In the genomic region with DNA sequence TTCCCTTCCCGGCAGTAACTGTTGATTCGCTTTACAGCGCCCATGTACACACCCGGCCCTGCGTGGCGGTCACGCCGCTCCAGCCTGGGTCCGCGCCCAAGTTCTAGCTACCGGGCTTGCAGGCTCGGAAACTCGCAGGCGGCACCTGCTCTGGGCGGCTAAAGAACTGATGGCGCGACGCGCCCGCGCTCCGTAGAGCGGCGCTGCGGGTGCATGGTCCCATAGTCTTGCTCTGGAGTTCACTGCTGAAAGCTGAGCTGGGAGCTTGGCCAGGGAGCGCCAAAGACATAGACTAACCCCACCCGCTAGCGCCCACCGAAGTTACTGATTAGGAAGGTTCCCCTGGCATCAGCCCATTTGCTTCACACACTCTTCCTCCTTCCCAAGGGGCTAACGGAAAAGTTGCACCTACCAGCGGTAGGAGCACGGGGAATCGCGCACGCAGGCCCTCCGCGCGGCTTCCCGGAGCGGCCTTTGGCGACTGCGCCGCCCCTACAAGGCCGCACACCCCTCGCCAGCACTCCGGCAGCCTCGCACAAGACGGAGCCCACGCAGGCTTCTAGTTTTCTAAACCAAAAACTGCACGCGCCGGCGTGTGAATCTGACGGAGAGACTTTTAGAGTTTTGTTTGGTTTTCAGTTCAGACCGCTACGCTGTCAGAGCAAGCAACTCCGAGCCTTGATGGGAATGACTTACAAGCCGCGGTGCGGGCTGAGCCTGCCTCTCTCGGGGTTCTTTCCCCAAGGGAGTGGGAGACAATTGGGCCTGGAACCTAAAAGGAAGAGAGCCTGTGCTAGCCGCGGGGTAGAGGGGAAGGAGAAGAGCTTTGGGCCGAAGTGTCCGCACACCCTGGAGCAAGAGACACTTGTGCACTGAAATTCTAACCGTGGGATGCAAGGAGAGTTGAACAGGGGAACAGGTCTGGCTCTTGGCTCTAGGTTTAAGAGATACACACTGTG, we compare ENCODE assay signal across 8 cellular contexts. TPM values are rescaled to one million over a fixed set of nuclear protein-coding genes. Genes with fewer than 3 reads are reported as not detected.
A peak's percentile ranks its signal among the peaks of the same experiment; 100 is the strongest.
DNase-seq lines count a peak whose midpoint lies in the region; ATAC-seq lines count a peak whose summit lies in the region.

No MANE protein-coding gene starts in this region.

- intact Hi-C loops in head of caudate nucleus (cut with DNase I): loop anchor here (10.0 kb wide), 1 partner anchor 189 kb away; no protein-coding TSS in a partner anchor

- peak; percentile 35 to 42 for DNase-seq in stimulated activated CD4-positive, alpha-beta T cell treated with anti-CD3 and anti-CD28 coated beads, Interleukin-2, amount 100 ng/mL, for 24 hours
- DNase-seq in stimulated activated CD4-positive, alpha-beta T cell treated with anti-CD3 and anti-CD28 coated beads, Interleukin-2, amount 100 ng/mL, for 48 hours: no peak
- DNase-seq in NCI-H1105 treated with DMSO at 0.1 percent for 48 hours (lab: John Stamatoyannopoulos, UW) (peak; percentile 75), head of caudate nucleus (peak in 41 of 42 donors; percentile 68 to 91 (median 80)), occipital lobe (lab: John Stamatoyannopoulos, UW) (peak; percentile 72)
- peak; percentile 56 to 62 for DNase-seq in activated T-cell treated with anti-CD3 and anti-CD28 coated beads, Interleukin-2, amount 50 U/mL, for 48 hours

- ATAC-seq in HG03442 (IDR thresholded peaks at IDR 0.05; ENCODE audit: unreplicated experiment) (no peak), HG03139 (IDR thresholded peaks at IDR 0.05; ENCODE audit: unreplicated experiment) (no peak)

RNA-seq across cellular contexts. Expression of gene POU3F2, which starts 1.0 kb away (rescaled TPM):
- total RNA-seq in occipital lobe: 194 TPM

Comparison
In these comparisons a context has a peak if more than half of its experiments do, and no peak if none do; other contexts are left out.
1. DNase-seq: peak in stimulated activated CD4-positive, alpha-beta T cell treated with anti-CD3 and anti-CD28 coated beads, Interleukin-2, amount 100 ng/mL, for 24 hours (2 of 2), NCI-H1105 treated with DMSO at 0.1 percent for 48 hours (single experiment), activated T-cell treated with anti-CD3 and anti-CD28 coated beads, Interleukin-2, amount 50 U/mL, for 48 hours (2 of 2), head of caudate nucleus (41 of 42) and occipital lobe (single experiment); none in stimulated activated CD4-positive, alpha-beta T cell treated with anti-CD3 and anti-CD28 coated beads, Interleukin-2, amount 100 ng/mL, for 48 hours (0 of 2).